Comparison of ENCODE assay signal across 15 cellular contexts in genomic region chr16:87828071-87828971, GRCh38. TPM values are rescaled to one million over a fixed set of nuclear protein-coding genes. Genes with fewer than 3 reads are reported as not detected.
DNase-seq lines count a peak whose midpoint lies in the region; ATAC-seq, FAIRE-seq and TF ChIP-seq lines count a peak whose summit lies in the region.
"Had no signal": no experiment of that assay in that cellular context is flagged by ENCODE, and none has a peak within 500 bp of the region (broad histone marks: within the 10 kb centered on the region; RNA-seq: fewer than 3 reads in every experiment).

No MANE protein-coding gene starts in this region.

- H3K27ac ChIP-seq in A549 (peak overlapping the region; percentile 97 to 99), Panc1 (ENCODE audit: low read length) (peak overlapping the region; percentile 44; the same call in 1 of the 2 replicates), body of pancreas (no peak overlapping the region), colonic mucosa (no peak overlapping the region)
- H3K27ac ChIP-seq: vagina had no signal

- H3K9me3 Mint-ChIP-seq in Caco-2 (ENCODE audit: unreplicated experiment) (no peaks in the 10 kb centered on the region), progenitor cell of endocrine pancreas (ENCODE audit: low read depth) (no peaks in the 10 kb centered on the region)

- BruUV-seq in Caco-2 (replicated peaks; lab: Mats Ljungman, UMichigan) (no TSS peak), Panc1 (replicated peaks; lab: Mats Ljungman, UMichigan) (no TSS peak)

- H3K27me3 Mint-ChIP-seq in Caco-2 (ENCODE audit: insufficient read depth, unreplicated experiment) (no peaks in the 10 kb centered on the region), progenitor cell of endocrine pancreas (peaks cover 9% of the 10 kb centered on the region)

- H3K36me3 ChIP-seq in Caco-2 (ENCODE audit: control insufficient read depth, insufficient read depth, low read length) (no peaks in the 10 kb centered on the region), Panc1 (ENCODE audit: control insufficient read depth, insufficient read depth, low read length) (peaks cover 6% of the 10 kb centered on the region; the same call in 1 of the 2 replicates), body of pancreas (replicated peaks in 1 of 2; ENCODE audit: insufficient read depth in 1 of 2, low read depth in 2 of 2) (no peaks in the 10 kb centered on the region), colonic mucosa (no peaks in the 10 kb centered on the region)
- H3K36me3 ChIP-seq: vagina had no signal

- H3K4me3 Mint-ChIP-seq in Caco-2 (ENCODE audit: unreplicated experiment), result no peak overlapping the region
- H3K4me3 Mint-ChIP-seq in progenitor cell of endocrine pancreas (ENCODE audit: low read depth), result no peak overlapping the region

- DNase-seq in A549 (ENCODE audit: low read depth in 1 of 2, low spot score in 1 of 2) (peak in 1 of 2 experiments; percentile 81), Caco-2 (peak in 1 of 2 experiments; percentile 45), Panc1 (ENCODE audit: low read depth, low spot score) (no peak), body of pancreas (peak; percentile 49 to 83 (median 74)), progenitor cell of endocrine pancreas (ENCODE audit: low spot score, unreplicated experiment) (no peak), posterior vena cava (ENCODE audit: low spot score) (no peak), colonic mucosa (no peak), kidney tubule cell (ENCODE audit: low spot score) (no peak)
- DNase-seq: cerebellar nuclear complex, EL, left ventricle myocardium superior, NCI-H1092, SHP77 treated with DMSO at 0.1 percent for 48 hours had no signal

- POLR2A ChIA-PET in A549 (lab: Yijun Ruan, JAX), result interaction anchor here (1.2 to 6.3 kb wide), 5 partner anchors 12 to 49 kb away, joined by 3 to 52 read pairs (median 11); no protein-coding TSS in a partner anchor
- POLR2A ChIA-PET in Caco-2 (lab: Charles Lee), result interaction anchor here (1.3 kb wide), 1 partner anchor 22 kb away, joined by 3 read pairs; no protein-coding TSS in a partner anchor
- POLR2A ChIA-PET in Panc1 (lab: Charles Lee), result interaction anchor here (0.6 kb wide), 1 partner anchor 38 kb away, joined by 3 read pairs; no protein-coding TSS in a partner anchor

- H3K9me3 ChIP-seq in A549 (no peaks in the 10 kb centered on the region), Caco-2 (no peaks in the 10 kb centered on the region), Panc1 (ENCODE audit: control insufficient read depth, insufficient read depth, low read depth, low read length) (no peaks in the 10 kb centered on the region), body of pancreas (no peaks in the 10 kb centered on the region), colonic mucosa (no peaks in the 10 kb centered on the region)
- H3K9me3 ChIP-seq: vagina had no signal

- no peak for FAIRE-seq in A549 (lab: Jason Lieb, UNC)
- FAIRE-seq: frontal cortex had no signal

- H3K4me1 ChIP-seq in A549 (peaks cover 98% of the 10 kb centered on the region), Caco-2 (peaks cover 40% of the 10 kb centered on the region), Panc1 (ENCODE audit: control insufficient read depth, insufficient read depth, low read length) (peaks cover 27% of the 10 kb centered on the region), body of pancreas (no peaks in the 10 kb centered on the region), colonic mucosa (no peaks in the 10 kb centered on the region)

- in situ Hi-C loops in Panc1 (cut with HindIII; ENCODE audit: low pct_unique_long_range_greater_than_20kb, low sequenced_read_pairs), result no loop called here

- H3K4me1 Mint-ChIP-seq in Caco-2 (ENCODE audit: low read depth, unreplicated experiment) (peaks cover 21% of the 10 kb centered on the region), progenitor cell of endocrine pancreas (ENCODE audit: low read depth) (peaks cover 4% of the 10 kb centered on the region)

- no peak overlapping the region for H3K4me3 ChIP-seq in A549
- H3K4me3 ChIP-seq in Caco-2 (ENCODE audit: low read depth, low read length), result no peak overlapping the region
- no peak overlapping the region for H3K4me3 ChIP-seq in Panc1 (ENCODE audit: low read depth in 2 of 2, low read length in 2 of 2)
- H3K4me3 ChIP-seq in body of pancreas, result no peak overlapping the region
- no peak overlapping the region for H3K4me3 ChIP-seq in colonic mucosa
- H3K4me3 ChIP-seq: vagina had no signal

- H3K36me3 Mint-ChIP-seq in Caco-2 (ENCODE audit: insufficient read depth, unreplicated experiment), result peaks cover 99% of the 10 kb centered on the region
- H3K36me3 Mint-ChIP-seq in progenitor cell of endocrine pancreas (ENCODE audit: insufficient read depth), result peaks cover 1% of the 10 kb centered on the region

- TF ChIP-seq POLR2A in A549 (IDR thresholded peaks at IDR 0.05; ENCODE audit: low read length) (no peak), body of pancreas (IDR thresholded peaks at IDR 0.05) (no peak)

- ATAC-seq in A549, result 0 out of 6 replicates have a peak, but pooled peaks of 1 of the 2 experiments have one; percentile 0
- peak; percentile 9 for ATAC-seq in Panc1
- ATAC-seq in body of pancreas, result peak; percentile 43
- ATAC-seq: left ventricle myocardium superior had no signal

- no peak for TF ChIP-seq RAD21 in A549 (conservative IDR thresholded peaks at IDR 0.05 in 1 of 2, IDR thresholded peaks at IDR 0.05 in 1 of 2)

- H3K9ac ChIP-seq in colonic mucosa (ENCODE audit: low read depth in 2 of 2, low read length in 2 of 2), result no peak overlapping the region

- TF ChIP-seq CTCF in A549 (IDR thresholded peaks at IDR 0.05) (no peak), Caco-2 (IDR thresholded peaks at IDR 0.05; ENCODE audit: insufficient read depth in 1 of 2, low read depth in 1 of 2, low read length in 1 of 2, severe bottlenecking in 1 of 2, unreplicated experiment in 1 of 2) (no peak), Panc1 (IDR thresholded peaks at IDR 0.05) (no peak), body of pancreas (IDR thresholded peaks at IDR 0.05) (no peak), progenitor cell of endocrine pancreas (IDR thresholded peaks at IDR 0.05; ENCODE audit: unreplicated experiment) (no peak), colonic mucosa (IDR thresholded peaks at IDR 0.05) (no peak)

- H3K27ac Mint-ChIP-seq in Caco-2 (ENCODE audit: unreplicated experiment), result peak overlapping the region; percentile 79
- H3K27ac Mint-ChIP-seq in progenitor cell of endocrine pancreas, result no peak overlapping the region

- peak overlapping the region; percentile 51; the same call in 2 of the 3 replicates for H3K4me2 ChIP-seq in A549

- no peaks in the 10 kb centered on the region for H3K27me3 ChIP-seq in Caco-2 (replicated peaks; ENCODE audit: control insufficient read depth, insufficient read depth, low read length)
- no peaks in the 10 kb centered on the region for H3K27me3 ChIP-seq in Panc1 (ENCODE audit: control insufficient read depth, insufficient read depth, low read length)
- H3K27me3 ChIP-seq in body of pancreas, result no peaks in the 10 kb centered on the region
- H3K27me3 ChIP-seq in colonic mucosa, result no peaks in the 10 kb centered on the region
- H3K27me3 ChIP-seq: vagina had no signal

- TF ChIP-seq EP300 in A549 (IDR thresholded peaks at IDR 0.05), result no peak

- intact Hi-C loops in Caco-2 (cut with micrococcal nuclease; ENCODE audit: unreplicated experiment), result loop anchor here (2.0 kb wide), 1 partner anchor 50 kb away; no protein-coding TSS in a partner anchor
- intact Hi-C loops in Panc1 (cut with micrococcal nuclease; ENCODE audit: unreplicated experiment), result no loop called here
- intact Hi-C loops in body of pancreas (cut with DNase I), result no loop called here
- intact Hi-C loops in posterior vena cava (cut with DNase I), result loop anchor here (1.0 to 10.0 kb wide), 2 partner anchors 47 to 214 kb away; no protein-coding TSS in a partner anchor
- intact Hi-C loops in colonic mucosa (cut with DNase I), result no loop called here

- CTCF ChIA-PET in A549 (lab: Yijun Ruan, JAX), result interaction anchor here (0.7 to 30.2 kb wide), 13 partner anchors 9 to 60 kb away, joined by 3 to 417 read pairs (median 4); no protein-coding TSS in a partner anchor
- CTCF ChIA-PET in Caco-2 (lab: Charles Lee), result interaction anchor here (0.6 to 1.6 kb wide), 3 partner anchors 43 to 129 kb away, joined by 3 read pairs; no protein-coding TSS in a partner anchor
- CTCF ChIA-PET in Panc1 (lab: Charles Lee), result interaction anchor here (1.7 kb wide), 1 partner anchor 49 kb away, joined by 8 read pairs; no protein-coding TSS in a partner anchor

- WGBS in A549 (ENCODE audit: missing lambda C conversion rate), result 53% methylated on average over 14 of the region's 20 CpGs
- WGBS in body of pancreas, 2 donors, result 75 to 93% methylated on average over 3 to 20 of the region's 20 CpGs

TF ChIP-seq in A549, 52 proteins besides CTCF, POLR2A, EP300 and RAD21 (continues in another document):
- TF ChIP-seq TP53 (CRISPR knock-in tag; IDR thresholded peaks at IDR 0.05), result 0 out of 2 replicates have a peak, but pooled peaks have one; percentile 12
- TF ChIP-seq ESRRA (IDR thresholded peaks at IDR 0.05; ENCODE audit: borderline replicate concordance, low read length), result no peak
- no peak for TF ChIP-seq CHD2 (IDR thresholded peaks at IDR 0.05; ENCODE audit: low read length, partially characterized antibody)
- no peak for TF ChIP-seq CBX8 (IDR thresholded peaks at IDR 0.05)
- TF ChIP-seq, protein P1, sequence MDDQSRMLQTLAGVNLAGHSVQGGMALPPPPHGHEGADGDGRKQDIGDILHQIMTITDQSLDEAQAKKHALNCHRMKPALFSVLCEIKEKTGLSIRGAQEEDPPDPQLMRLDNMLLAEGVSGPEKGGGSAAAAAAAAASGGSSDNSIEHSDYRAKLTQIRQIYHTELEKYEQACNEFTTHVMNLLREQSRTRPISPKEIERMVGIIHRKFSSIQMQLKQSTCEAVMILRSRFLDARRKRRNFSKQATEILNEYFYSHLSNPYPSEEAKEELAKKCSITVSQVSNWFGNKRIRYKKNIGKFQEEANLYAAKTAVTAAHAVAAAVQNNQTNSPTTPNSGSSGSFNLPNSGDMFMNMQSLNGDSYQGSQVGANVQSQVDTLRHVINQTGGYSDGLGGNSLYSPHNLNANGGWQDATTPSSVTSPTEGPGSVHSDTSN (IDR thresholded peaks at IDR 0.05), result peak; percentile 32
- TF ChIP-seq TFCP2L1 (CRISPR knock-in tag; IDR thresholded peaks at IDR 0.05), result peak; percentile 82
- peak; percentile 20; the same call in 1 of the 2 replicates for TF ChIP-seq HOXA7 (CRISPR knock-in tag; IDR thresholded peaks at IDR 0.05)
- TF ChIP-seq RFX5 (IDR thresholded peaks at IDR 0.05), result no peak

RNA-seq across cellular contexts. Expression of gene SLC7A5, which starts 41.0 kb away (rescaled TPM):
- polyA plus RNA-seq in A549 (2011; rRNA removed) (265 and 326 TPM in 2 replicates), A549 (2017; fragmentation: RNase III; extraction: RNeasy Plus Mini Kit Qiagen cat#74134 plus additional on column Dnase treatment) (903 to 1,096 TPM (median 972 TPM) in 3 replicates)
- 971 and 1,312 TPM in 2 replicates for polyA plus RNA-seq in A549 (2012; cell fraction: cytosol; rRNA removed)
- 1,440 and 1,925 TPM in 2 replicates for polyA plus RNA-seq in A549 (2012; cell fraction: nucleus; rRNA removed)
- 237 and 354 TPM in 2 replicates for polyA minus RNA-seq in A549 (2011; rRNA and poly(A)+ RNA removed)
- total RNA-seq in Caco-2 (2022) (495 and 534 TPM in 2 replicates), Panc1 (2021; ENCODE audit: unreplicated experiment) (231 TPM), body of pancreas (1 to 10 TPM; 1.6 to 3.4 TPM), progenitor cell of endocrine pancreas (42.2 and 51.5 TPM in 2 replicates), posterior vena cava (10 to 100 TPM; 13.6 to 17.7 TPM), colonic mucosa (10 to 100 TPM in 1 of 2 donors, 1 to 10 TPM in 1; 9.5 to 26.2 TPM)
- 265 TPM for polyA plus RNA-seq in Panc1 (2012; ENCODE audit: insufficient read length)

Comparison
In these comparisons a context has a peak if more than half of its experiments do, and no peak if none do; other contexts are left out.
1. DNase-seq: peak in body of pancreas (4 of 4); none in Panc1 (single experiment), progenitor cell of endocrine pancreas (single experiment), posterior vena cava (single experiment), colonic mucosa (single experiment) and kidney tubule cell (single experiment).
2. H3K27ac ChIP-seq: peak in A549 (2 of 2) and Panc1 (single experiment); none in body of pancreas (0 of 4) and colonic mucosa (single experiment).
3. intact Hi-C loops: an anchor here in Caco-2 (2.0 kb wide) and posterior vena cava (1.0 to 10.0 kb wide); none called in Panc1, body of pancreas and colonic mucosa.